Comparison of ENCODE assay signal across 1 cellular context in genomic region chr19:17841810-17842662, GRCh38.
A peak's percentile ranks its signal among the peaks of the same experiment; 100 is the strongest.
TF ChIP-seq lines count a peak whose summit lies in the region.

No MANE protein-coding gene starts in this region.

TF ChIP-seq in K562, 482 proteins besides CTCF, POLR2A, EP300 and RAD21 (continued from another document and continues in another):
- TF ChIP-seq, protein P1, sequence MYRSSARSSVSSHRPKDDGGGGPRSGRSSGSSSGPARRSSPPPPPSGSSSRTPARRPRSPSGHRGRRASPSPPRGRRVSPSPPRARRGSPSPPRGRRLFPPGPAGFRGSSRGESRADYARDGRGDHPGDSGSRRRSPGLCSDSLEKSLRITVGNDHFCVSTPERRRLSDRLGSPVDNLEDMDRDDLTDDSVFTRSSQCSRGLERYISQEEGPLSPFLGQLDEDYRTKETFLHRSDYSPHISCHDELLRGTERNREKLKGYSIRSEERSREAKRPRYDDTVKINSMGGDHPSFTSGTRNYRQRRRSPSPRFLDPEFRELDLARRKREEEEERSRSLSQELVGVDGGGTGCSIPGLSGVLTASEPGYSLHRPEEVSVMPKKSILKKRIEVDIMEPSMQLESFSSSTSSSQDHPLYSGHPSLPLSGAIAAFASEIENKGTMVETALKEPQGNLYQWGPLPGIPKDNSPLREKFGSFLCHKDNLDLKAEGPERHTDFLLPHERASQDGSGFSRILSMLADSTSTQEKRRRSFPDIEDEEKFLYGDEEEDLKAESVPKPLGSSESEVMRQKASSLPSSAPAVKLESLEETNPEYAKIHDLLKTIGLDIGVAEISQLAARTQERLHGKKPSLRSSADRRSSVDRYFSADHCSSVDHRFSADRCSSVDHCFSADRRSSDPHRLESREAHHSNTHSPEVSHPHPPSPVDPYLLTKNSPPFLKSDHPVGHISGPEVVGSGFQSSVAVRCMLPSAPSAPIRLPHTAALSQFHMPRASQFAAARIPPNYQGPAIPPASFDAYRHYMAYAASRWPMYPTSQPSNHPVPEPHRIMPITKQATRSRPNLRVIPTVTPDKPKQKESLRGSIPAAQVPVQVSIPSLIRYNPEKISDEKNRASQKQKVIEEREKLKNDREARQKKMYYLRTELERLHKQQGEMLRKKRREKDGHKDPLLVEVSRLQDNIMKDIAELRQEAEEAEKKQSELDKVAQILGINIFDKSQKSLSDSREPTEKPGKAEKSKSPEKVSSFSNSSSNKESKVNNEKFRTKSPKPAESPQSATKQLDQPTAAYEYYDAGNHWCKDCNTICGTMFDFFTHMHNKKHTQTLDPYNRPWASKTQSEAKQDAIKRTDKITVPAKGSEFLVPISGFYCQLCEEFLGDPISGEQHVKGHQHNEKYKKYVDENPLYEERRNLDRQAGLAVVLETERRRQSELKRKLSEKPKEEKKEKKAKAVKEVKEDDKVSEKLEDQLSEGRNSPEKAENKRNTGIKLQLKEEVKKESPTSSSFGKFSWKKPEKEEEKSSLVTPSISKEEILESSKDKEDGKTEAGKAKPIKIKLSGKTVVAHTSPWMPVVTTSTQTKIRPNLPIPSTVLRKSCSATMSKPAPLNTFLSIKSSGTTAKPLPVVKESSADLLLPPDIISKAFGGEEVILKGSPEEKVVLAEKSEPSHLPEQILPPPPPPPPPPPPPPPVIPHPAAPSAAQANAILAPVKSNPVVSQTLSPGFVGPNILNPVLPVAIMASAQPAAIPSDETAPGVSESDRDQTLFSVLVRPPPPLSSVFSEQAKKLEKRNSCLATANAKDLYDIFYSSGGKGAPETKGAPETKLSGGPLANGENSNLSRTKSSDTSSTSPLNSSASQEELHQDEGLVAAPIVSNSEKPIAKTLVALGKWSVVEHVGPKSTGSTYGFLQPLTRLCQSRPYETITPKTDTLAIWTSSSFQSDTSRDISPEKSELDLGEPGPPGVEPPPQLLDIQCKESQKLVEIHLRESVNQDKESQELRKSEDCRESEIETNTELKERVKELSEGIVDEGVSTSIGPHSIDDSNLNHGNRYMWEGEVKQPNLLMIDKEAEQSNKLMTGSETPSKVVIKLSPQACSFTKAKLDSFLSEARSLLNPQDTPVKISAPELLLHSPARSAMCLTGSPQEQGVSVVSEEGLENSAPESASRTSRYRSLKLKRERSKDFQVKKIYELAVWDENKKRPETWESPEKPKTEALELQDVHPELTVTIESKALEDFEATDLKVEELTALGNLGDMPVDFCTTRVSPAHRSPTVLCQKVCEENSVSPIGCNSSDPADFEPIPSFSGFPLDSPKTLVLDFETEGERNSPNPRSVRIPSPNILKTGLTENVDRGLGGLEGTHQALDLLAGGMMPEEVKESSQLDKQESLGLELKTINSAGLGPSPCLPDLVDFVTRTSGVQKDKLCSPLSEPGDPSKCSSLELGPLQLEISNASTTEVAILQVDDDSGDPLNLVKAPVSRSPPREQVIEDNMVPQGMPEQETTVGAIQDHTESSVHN (IDR thresholded peaks at IDR 0.05; ENCODE audit: borderline replicate concordance in 1 of 2, low read depth in 1 of 2): no peak
- TF ChIP-seq SP1 (CRISPR knock-in tag; IDR thresholded peaks at IDR 0.05): peak; percentile 84
- TF ChIP-seq DACH1 (IDR thresholded peaks at IDR 0.05; ENCODE audit: partially characterized antibody): peak; percentile 39
- TF ChIP-seq, protein P2, sequence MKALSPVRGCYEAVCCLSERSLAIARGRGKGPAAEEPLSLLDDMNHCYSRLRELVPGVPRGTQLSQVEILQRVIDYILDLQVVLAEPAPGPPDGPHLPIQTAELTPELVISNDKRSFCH (CRISPR knock-in tag; IDR thresholded peaks at IDR 0.05): no peak
- TF ChIP-seq, protein P2 (tag; IDR thresholded peaks at IDR 0.05): peak; percentile 44; the same call in 1 of the 2 replicates
- no peak for TF ChIP-seq KHSRP (IDR thresholded peaks at IDR 0.05)
- no peak for TF ChIP-seq KLF6 (CRISPR knock-in tag; IDR thresholded peaks at IDR 0.05; ENCODE audit: borderline replicate concordance)
- TF ChIP-seq U2AF2 (optimal IDR thresholded peaks at IDR 0.05; ENCODE audit: low read depth, low read length): no peak
- TF ChIP-seq NR2F6 (CRISPR knock-in tag; IDR thresholded peaks at IDR 0.05): no peak
- TF ChIP-seq ZFP36 (IDR thresholded peaks at IDR 0.05; ENCODE audit: low read depth, low read length, partially characterized antibody): no peak
- TF ChIP-seq FOXA1 (IDR thresholded peaks at IDR 0.05; ENCODE audit: borderline replicate concordance): no peak
- no peak for TF ChIP-seq MCM5 (IDR thresholded peaks at IDR 0.05; ENCODE audit: low read depth)
- TF ChIP-seq ZBTB9 (CRISPR knock-in tag; IDR thresholded peaks at IDR 0.05): 0 out of 2 replicates have a peak, but pooled peaks have one; percentile 33
- TF ChIP-seq MCM7 (IDR thresholded peaks at IDR 0.05): no peak
- TF ChIP-seq ZNF134 (CRISPR knock-in tag; conservative IDR thresholded peaks at IDR 0.05): no peak
- TF ChIP-seq U2AF1 (optimal IDR thresholded peaks at IDR 0.05; ENCODE audit: low read depth, low read length): peak; percentile 75
- TF ChIP-seq MLX (CRISPR knock-in tag; conservative IDR thresholded peaks at IDR 0.05): no peak; a peak in 1 of 4 replicates
- TF ChIP-seq NR4A1 (CRISPR knock-in tag; IDR thresholded peaks at IDR 0.05): 0 out of 2 replicates have a peak, but pooled peaks have one; percentile 72
- no peak for TF ChIP-seq NR4A1 (tag; IDR thresholded peaks at IDR 0.05)
- TF ChIP-seq SUPT5H (IDR thresholded peaks at IDR 0.05): peak; percentile 79
- no peak for TF ChIP-seq ZNF518B (CRISPR knock-in tag; IDR thresholded peaks at IDR 0.05)
- no peak for TF ChIP-seq ZNF551 (CRISPR knock-in tag; IDR thresholded peaks at IDR 0.05)
- TF ChIP-seq ZNF277 (CRISPR knock-in tag; IDR thresholded peaks at IDR 0.05; ENCODE audit: borderline replicate concordance): no peak
- TF ChIP-seq ETV5 (CRISPR knock-in tag; IDR thresholded peaks at IDR 0.05; ENCODE audit: low read depth): no peak
- TF ChIP-seq ZNF165 (CRISPR knock-in tag; IDR thresholded peaks at IDR 0.05; ENCODE audit: borderline replicate concordance): no peak
- TF ChIP-seq SMC3 (conservative IDR thresholded peaks at IDR 0.05; ENCODE audit: insufficient read depth, low read depth, low read length): no peak
- peak; percentile 83 for TF ChIP-seq ZNF232 (CRISPR knock-in tag; IDR thresholded peaks at IDR 0.05)
- no peak for TF ChIP-seq BCL6 (CRISPR knock-in tag; IDR thresholded peaks at IDR 0.05)
- no peak for TF ChIP-seq RBM14 (IDR thresholded peaks at IDR 0.05; ENCODE audit: borderline replicate concordance, insufficient read depth, low read depth, low read length)
- TF ChIP-seq ATF6 (CRISPR knock-in tag; IDR thresholded peaks at IDR 0.05): no peak; the same call in 1 of the 2 replicates
- no peak for TF ChIP-seq GABPA (tag; conservative IDR thresholded peaks at IDR 0.05; ENCODE audit: low read depth)
- no peak for TF ChIP-seq ZNF253 (CRISPR knock-in tag; conservative IDR thresholded peaks at IDR 0.05)
- TF ChIP-seq, protein P3, sequence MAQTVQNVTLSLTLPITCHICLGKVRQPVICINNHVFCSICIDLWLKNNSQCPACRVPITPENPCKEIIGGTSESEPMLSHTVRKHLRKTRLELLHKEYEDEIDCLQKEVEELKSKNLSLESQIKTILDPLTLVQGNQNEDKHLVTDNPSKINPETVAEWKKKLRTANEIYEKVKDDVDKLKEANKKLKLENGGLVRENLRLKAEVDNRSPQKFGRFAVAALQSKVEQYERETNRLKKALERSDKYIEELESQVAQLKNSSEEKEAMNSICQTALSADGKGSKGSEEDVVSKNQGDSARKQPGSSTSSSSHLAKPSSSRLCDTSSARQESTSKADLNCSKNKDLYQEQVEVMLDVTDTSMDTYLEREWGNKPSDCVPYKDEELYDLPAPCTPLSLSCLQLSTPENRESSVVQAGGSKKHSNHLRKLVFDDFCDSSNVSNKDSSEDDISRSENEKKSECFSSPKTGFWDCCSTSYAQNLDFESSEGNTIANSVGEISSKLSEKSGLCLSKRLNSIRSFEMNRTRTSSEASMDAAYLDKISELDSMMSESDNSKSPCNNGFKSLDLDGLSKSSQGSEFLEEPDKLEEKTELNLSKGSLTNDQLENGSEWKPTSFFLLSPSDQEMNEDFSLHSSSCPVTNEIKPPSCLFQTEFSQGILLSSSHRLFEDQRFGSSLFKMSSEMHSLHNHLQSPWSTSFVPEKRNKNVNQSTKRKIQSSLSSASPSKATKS (CRISPR knock-in tag; IDR thresholded peaks at IDR 0.05): no peak
- TF ChIP-seq, protein P4, sequence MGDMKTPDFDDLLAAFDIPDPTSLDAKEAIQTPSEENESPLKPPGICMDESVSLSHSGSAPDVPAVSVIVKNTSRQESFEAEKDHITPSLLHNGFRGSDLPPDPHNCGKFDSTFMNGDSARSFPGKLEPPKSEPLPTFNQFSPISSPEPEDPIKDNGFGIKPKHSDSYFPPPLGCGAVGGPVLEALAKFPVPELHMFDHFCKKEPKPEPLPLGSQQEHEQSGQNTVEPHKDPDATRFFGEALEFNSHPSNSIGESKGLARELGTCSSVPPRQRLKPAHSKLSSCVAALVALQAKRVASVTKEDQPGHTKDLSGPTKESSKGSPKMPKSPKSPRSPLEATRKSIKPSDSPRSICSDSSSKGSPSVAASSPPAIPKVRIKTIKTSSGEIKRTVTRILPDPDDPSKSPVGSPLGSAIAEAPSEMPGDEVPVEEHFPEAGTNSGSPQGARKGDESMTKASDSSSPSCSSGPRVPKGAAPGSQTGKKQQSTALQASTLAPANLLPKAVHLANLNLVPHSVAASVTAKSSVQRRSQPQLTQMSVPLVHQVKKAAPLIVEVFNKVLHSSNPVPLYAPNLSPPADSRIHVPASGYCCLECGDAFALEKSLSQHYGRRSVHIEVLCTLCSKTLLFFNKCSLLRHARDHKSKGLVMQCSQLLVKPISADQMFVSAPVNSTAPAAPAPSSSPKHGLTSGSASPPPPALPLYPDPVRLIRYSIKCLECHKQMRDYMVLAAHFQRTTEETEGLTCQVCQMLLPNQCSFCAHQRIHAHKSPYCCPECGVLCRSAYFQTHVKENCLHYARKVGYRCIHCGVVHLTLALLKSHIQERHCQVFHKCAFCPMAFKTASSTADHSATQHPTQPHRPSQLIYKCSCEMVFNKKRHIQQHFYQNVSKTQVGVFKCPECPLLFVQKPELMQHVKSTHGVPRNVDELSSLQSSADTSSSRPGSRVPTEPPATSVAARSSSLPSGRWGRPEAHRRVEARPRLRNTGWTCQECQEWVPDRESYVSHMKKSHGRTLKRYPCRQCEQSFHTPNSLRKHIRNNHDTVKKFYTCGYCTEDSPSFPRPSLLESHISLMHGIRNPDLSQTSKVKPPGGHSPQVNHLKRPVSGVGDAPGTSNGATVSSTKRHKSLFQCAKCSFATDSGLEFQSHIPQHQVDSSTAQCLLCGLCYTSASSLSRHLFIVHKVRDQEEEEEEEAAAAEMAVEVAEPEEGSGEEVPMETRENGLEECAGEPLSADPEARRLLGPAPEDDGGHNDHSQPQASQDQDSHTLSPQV (IDR thresholded peaks at IDR 0.05): no peak; the same call in 1 of the 2 replicates
